ENCODE assay signal across 8 cellular contexts in genomic region chr3:156554515-156554841, GRCh38. TPM values are rescaled to one million over a fixed set of nuclear protein-coding genes. Genes with fewer than 3 reads are reported as not detected.
A peak's percentile ranks its signal among the peaks of the same experiment; 100 is the strongest.
DNase-seq lines count a peak whose midpoint lies in the region; ATAC-seq, FAIRE-seq and TF ChIP-seq lines count a peak whose summit lies in the region.

No MANE protein-coding gene starts in this region.

- FAIRE-seq in A549 (lab: Jason Lieb, UNC), result no peak

- CTCF ChIA-PET in A549 (lab: Yijun Ruan, JAX), result interaction anchor here (0.7 to 4.1 kb wide), 10 partner anchors 12 to 583 kb away, joined by 3 to 25 read pairs (median 4); partner anchors contain the start of gene TIPARP

- peak; percentile 32 to 42; a peak in 5 of 6 replicates for ATAC-seq in A549
- ATAC-seq in HG02938 (IDR thresholded peaks at IDR 0.05; ENCODE audit: unreplicated experiment), result peak; percentile 10
- ATAC-seq in GM21786 (IDR thresholded peaks at IDR 0.05; ENCODE audit: unreplicated experiment), result no peak

- peak overlapping the region; percentile 86 for H3K4me2 ChIP-seq in A549

- DNase-seq in A549 (ENCODE audit: low read depth in 1 of 2, low spot score in 1 of 2) (no peak), brain microvascular endothelial cell (no peak), mesenteric fat pad (ENCODE audit: low spot score) (no peak), NCI-H1105 treated with DMSO at 0.1 percent for 48 hours (lab: John Stamatoyannopoulos, UW) (no peak)
- no peak for DNase-seq in activated CD4-positive, alpha-beta T cell treated with anti-CD3 and anti-CD28 coated beads, Interleukin-2, amount 50 U/mL, for 48 hours

- H3K4me3 ChIP-seq in A549 (peak overlapping the region; percentile 61), brain microvascular endothelial cell (ENCODE audit: low read depth, low read length) (peak overlapping the region; percentile 86), mononuclear cell (ENCODE audit: low read length) (peak overlapping the region; percentile 91)

- POLR2A ChIA-PET in A549 (lab: Yijun Ruan, JAX), result interaction anchor here (1.0 to 2.3 kb wide), 10 partner anchors 11 to 606 kb away, joined by 3 to 38 read pairs (median 6); partner anchors contain the start of genes CCNL1 and TIPARP

- H3K27me3 ChIP-seq in brain microvascular endothelial cell (replicated peaks) (no peaks in the 10 kb centered on the region), mononuclear cell (ENCODE audit: insufficient read depth, low read length) (no peaks in the 10 kb centered on the region)

- in situ Hi-C loops in brain microvascular endothelial cell (cut with HindIII; ENCODE audit: low pct_ligation_motif_present, low sequenced_read_pairs), result no loop called here

- WGBS in A549 (ENCODE audit: missing lambda C conversion rate), result 0% methylated on average over 11 of the region's 11 CpGs

- H3K27ac ChIP-seq in A549 (peak overlapping the region; percentile 83 to 93), brain microvascular endothelial cell (peak overlapping the region; percentile 91)

- no peak for TF ChIP-seq CTCF in A549 (IDR thresholded peaks at IDR 0.05)
- no peak for TF ChIP-seq CTCF in brain microvascular endothelial cell (IDR thresholded peaks at IDR 0.05; ENCODE audit: low read depth, low read length, missing control alignments)

- H3K4me1 ChIP-seq in A549 (peaks cover 16% of the 10 kb centered on the region; the same call in 2 of the 3 replicates), mononuclear cell (ENCODE audit: insufficient read depth, low read length) (peaks cover 19% of the 10 kb centered on the region)

- peaks cover 28% of the 10 kb centered on the region for H3K36me3 ChIP-seq in brain microvascular endothelial cell (replicated peaks)

- no peak for TF ChIP-seq EP300 in A549 (IDR thresholded peaks at IDR 0.05)

- TF ChIP-seq RAD21 in A549 (conservative IDR thresholded peaks at IDR 0.05 in 1 of 2, IDR thresholded peaks at IDR 0.05 in 1 of 2), result no peak

- no peak for TF ChIP-seq POLR2A in A549 (IDR thresholded peaks at IDR 0.05; ENCODE audit: low read length)

- H3K9me3 ChIP-seq in A549 (no peaks in the 10 kb centered on the region), mononuclear cell (ENCODE audit: low read depth, low read length) (no peaks in the 10 kb centered on the region)

TF ChIP-seq in A549, 52 proteins besides CTCF, POLR2A, EP300 and RAD21:
- TF ChIP-seq KDM5A (IDR thresholded peaks at IDR 0.05) (peak; percentile 40; the same call in 1 of the 2 replicates), HDAC2 (IDR thresholded peaks at IDR 0.05) (no peak)
TF ChIP-seq in A549: peak in this region for 1.

RNA-seq across cellular contexts. Expression of gene SSR3, which starts 0.4 kb away (rescaled TPM):
- 187 and 242 TPM in 2 replicates for polyA plus RNA-seq in A549 (2011; rRNA removed)
- 74.2 and 85.7 TPM in 2 replicates for polyA plus RNA-seq in A549 (2012; cell fraction: cytosol; rRNA removed)
- 22.4 and 26.7 TPM in 2 replicates for polyA plus RNA-seq in A549 (2012; cell fraction: nucleus; rRNA removed)
- 154 to 166 TPM (median 156 TPM) in 3 replicates for polyA plus RNA-seq in A549 (2017; fragmentation: RNase III; extraction: RNeasy Plus Mini Kit Qiagen cat#74134 plus additional on column Dnase treatment)
- 207 and 305 TPM in 2 replicates for polyA minus RNA-seq in A549 (2011; rRNA and poly(A)+ RNA removed)
- total RNA-seq in mononuclear cell, result 109 TPM
- total RNA-seq in mesenteric fat pad, result 196 TPM
